20 cellular contexts compared by ENCODE assay signal in genomic region chr3:60746043-60746638, GRCh38.
DNase-seq lines count a peak whose midpoint lies in the region; ATAC-seq and TF ChIP-seq lines count a peak whose summit lies in the region.
"Had no signal": no experiment of that assay in that cellular context is flagged by ENCODE, and none has a peak within 500 bp of the region (broad histone marks: within the 10 kb centered on the region; RNA-seq: fewer than 3 reads in every experiment).

No MANE protein-coding gene starts in this region.

- WGBS in trophoblast cell (ENCODE audit: extremely low coverage, insufficient coverage, insufficient read length) = no CpG with 5 or more reads among the region's 8 CpGs

- TF ChIP-seq CTCF in fibroblast of villous mesenchyme (IDR thresholded peaks at IDR 0.05; ENCODE audit: insufficient read depth, low read depth, low read length) (no peak), chondrocyte (IDR thresholded peaks at IDR 0.05) (no peak)

- peak overlapping the region; percentile 66 for H2BK120ac ChIP-seq in trophoblast cell (ENCODE audit: insufficient read depth, low read length, poor library complexity)

- peak overlapping the region; percentile 43 for H3K27ac ChIP-seq in trophoblast cell (ENCODE audit: low read depth, low read length)
- H3K27ac ChIP-seq: C4-2B, RWPE1 had no signal

- no peak overlapping the region for H4K12ac ChIP-seq in trophoblast cell (ENCODE audit: low read depth, low read length)

- H3K4me1 ChIP-seq in trophoblast cell (ENCODE audit: control insufficient read depth in 1 of 2, insufficient read depth in 2 of 2, low read length in 2 of 2) = peaks cover 9 to 11% of the 10 kb centered on the region in 2 experiments

- H2AFZ ChIP-seq in trophoblast cell (ENCODE audit: insufficient read depth, low read length, poor library complexity) = no peak overlapping the region

- H3K18ac ChIP-seq in trophoblast cell (ENCODE audit: low read length) = no peak overlapping the region

- H4K8ac ChIP-seq in trophoblast cell (ENCODE audit: low read depth, low read length) = no peak overlapping the region

- H3K9me3 ChIP-seq in trophoblast cell (ENCODE audit: insufficient read depth, low read depth, low read length) = peaks cover 3% of the 10 kb centered on the region
- H3K9me3 ChIP-seq: MG63 had no signal

- no peak overlapping the region for H3K9ac ChIP-seq in trophoblast cell (ENCODE audit: low read length)

- peak overlapping the region; percentile 39 for H2AK5ac ChIP-seq in trophoblast cell (ENCODE audit: low read length)

- peaks cover 2% of the 10 kb centered on the region in 2 experiments for H3K36me3 ChIP-seq in trophoblast cell (ENCODE audit: control insufficient read depth in 1 of 2, insufficient read depth in 2 of 2, low read length in 2 of 2)
- H3K36me3 ChIP-seq: MG63 had no signal

- H3K36me3 Mint-ChIP-seq in activated CD4-positive, alpha-beta T cell treated with anti-CD3 and anti-CD28 coated beads, Interleukin-2, amount 10 ng/mL, durations not matched to agents 7 days and 5 days (ENCODE audit: low read depth) = no peaks in the 10 kb centered on the region
- peaks cover 5% of the 10 kb centered on the region for H3K36me3 Mint-ChIP-seq in chondrocyte (ENCODE audit: low read depth)

- H3K4me3 Mint-ChIP-seq in activated CD4-positive, alpha-beta T cell treated with anti-CD3 and anti-CD28 coated beads, Interleukin-2, amount 10 ng/mL, durations not matched to agents 7 days and 5 days = no peak overlapping the region
- H3K4me3 Mint-ChIP-seq in chondrocyte (ENCODE audit: unreplicated experiment) = no peak overlapping the region
- H3K4me3 Mint-ChIP-seq: H9; T-helper 1 cell treated with Interleukin-12 subunit alpha and Interleukin-12 subunit beta and Interleukin-4 antibody, amounts not matched to agents 30 μg/mL and 1 μg/mL, for 36 hours had no signal

- H3K79me1 ChIP-seq in trophoblast cell (ENCODE audit: low read length) = peaks cover 7% of the 10 kb centered on the region

- CTCF ChIA-PET in HEK293T (lab: Yijun Ruan, JAX) = interaction anchor here (3.2 kb wide), 1 partner anchor 9 kb away, joined by 9 read pairs; no protein-coding TSS in a partner anchor
- CTCF ChIA-PET in activated CD4-positive, alpha-beta T cell treated with anti-CD3 and anti-CD28 coated beads, Interleukin-2, amount 10 ng/mL, durations not matched to agents 7 days and 5 days (lab: Charles Lee) = interaction anchor here (0.9 kb wide), 1 partner anchor 30 kb away, joined by 3 read pairs; no protein-coding TSS in a partner anchor

- H3K4me1 Mint-ChIP-seq in activated CD4-positive, alpha-beta T cell treated with anti-CD3 and anti-CD28 coated beads, Interleukin-2, amount 10 ng/mL, durations not matched to agents 7 days and 5 days = no peaks in the 10 kb centered on the region
- H3K4me1 Mint-ChIP-seq in chondrocyte (ENCODE audit: low read depth) = peaks cover 31% of the 10 kb centered on the region

- H3K4me3 ChIP-seq in fibroblast of villous mesenchyme (ENCODE audit: low read depth, low read length) (no peak overlapping the region), trophoblast cell (ENCODE audit: low read depth, low read length) (no peak overlapping the region)
- H3K4me3 ChIP-seq: MG63 had no signal

- H3K27ac Mint-ChIP-seq in activated CD4-positive, alpha-beta T cell treated with anti-CD3 and anti-CD28 coated beads, Interleukin-2, amount 10 ng/mL, durations not matched to agents 7 days and 5 days = no peak overlapping the region
- H3K27ac Mint-ChIP-seq in chondrocyte (ENCODE audit: unreplicated experiment) = no peak overlapping the region
- H3K27ac Mint-ChIP-seq: T-helper 1 cell treated with Interleukin-12 subunit alpha and Interleukin-12 subunit beta and Interleukin-4 antibody, amounts not matched to agents 30 μg/mL and 1 μg/mL, for 36 hours had no signal

- peaks cover 2% of the 10 kb centered on the region for H3K79me2 ChIP-seq in trophoblast cell (ENCODE audit: control insufficient read depth, insufficient read depth, low read length, poor library complexity)

- no peak overlapping the region for H3K23ac ChIP-seq in trophoblast cell (ENCODE audit: low read length)

- POLR2A ChIA-PET in HEK293T (lab: Yijun Ruan, JAX) = no interaction called here
- POLR2A ChIA-PET in activated CD4-positive, alpha-beta T cell treated with anti-CD3 and anti-CD28 coated beads, Interleukin-2, amount 10 ng/mL, durations not matched to agents 7 days and 5 days (lab: Charles Lee) = no interaction called here

- no peaks in the 10 kb centered on the region for H3K27me3 ChIP-seq in trophoblast cell (ENCODE audit: insufficient read depth, low read length)
- H3K27me3 ChIP-seq: MG63 had no signal

- no peak overlapping the region for H3K4me2 ChIP-seq in trophoblast cell (ENCODE audit: low read length)

- no peak overlapping the region for H3K4ac ChIP-seq in trophoblast cell (ENCODE audit: low read depth, low read length)

- H2BK12ac ChIP-seq in trophoblast cell (ENCODE audit: low read length) = peak overlapping the region; percentile 42

- H3K27me3 Mint-ChIP-seq in activated CD4-positive, alpha-beta T cell treated with anti-CD3 and anti-CD28 coated beads, Interleukin-2, amount 10 ng/mL, durations not matched to agents 7 days and 5 days = no peaks in the 10 kb centered on the region
- no peaks in the 10 kb centered on the region for H3K27me3 Mint-ChIP-seq in chondrocyte (ENCODE audit: low read depth)

- no peak for DNase-seq in HEK293T (ENCODE audit: extremely low spot score)
- peak; percentile 68 for DNase-seq in SW480 (ENCODE audit: low spot score)
- peak; percentile 48 for DNase-seq in fibroblast of villous mesenchyme (ENCODE audit: low read depth)
- peak in 1 of 2 donors; percentile 48 for DNase-seq in trophoblast cell
- DNase-seq in activated CD4-positive, alpha-beta T cell treated with anti-CD3 and anti-CD28 coated beads, Interleukin-2, amount 10 ng/mL, durations not matched to agents 7 days and 5 days = no peak
- DNase-seq in chondrocyte (ENCODE audit: low spot score) = no peak
- DNase-seq: DMS79 treated with DMSO at 0.1 percent for 48 hours, H9, MG63, NCI-H1092 treated with DMSO at 0.1 percent for 48 hours, NCI-H2081 treated with DMSO at 0.1 percent for 48 hours, NCI-H524, NCI-H82, PC-3, SIG-M5 had no signal

- peak overlapping the region; percentile 9 for H2BK5ac ChIP-seq in trophoblast cell (ENCODE audit: low read depth, low read length, poor library complexity)

- no peak overlapping the region for H4K91ac ChIP-seq in trophoblast cell (ENCODE audit: low read depth, low read length)

- H3K9me3 Mint-ChIP-seq in activated CD4-positive, alpha-beta T cell treated with anti-CD3 and anti-CD28 coated beads, Interleukin-2, amount 10 ng/mL, durations not matched to agents 7 days and 5 days = peaks cover 15% of the 10 kb centered on the region
- H3K9me3 Mint-ChIP-seq in chondrocyte (ENCODE audit: low read depth) = peaks cover 17% of the 10 kb centered on the region

- peak overlapping the region; percentile 66 for H3K14ac ChIP-seq in trophoblast cell (ENCODE audit: low read length)

- ATAC-seq in HG03139 (IDR thresholded peaks at IDR 0.05; ENCODE audit: unreplicated experiment) = no peak
- no peak for ATAC-seq in HG02981 (IDR thresholded peaks at IDR 0.05; ENCODE audit: unreplicated experiment)
- ATAC-seq: PC-3 had no signal

TF ChIP-seq in HEK293T, 16 proteins besides CTCF, POLR2A, EP300 and RAD21:
- no peak for TF ChIP-seq ZNF384 (IDR thresholded peaks at IDR 0.05)
- peak; percentile 34; the same call in 1 of the 2 replicates for TF ChIP-seq PKNOX1 (IDR thresholded peaks at IDR 0.05)
- no peak for TF ChIP-seq SUZ12 (IDR thresholded peaks at IDR 0.05)
TF ChIP-seq in HEK293T: peak in this region for 1.

Comparison
In these comparisons a context has a peak if more than half of its experiments do, and no peak if none do; other contexts are left out.
1. DNase-seq: peak in SW480 (single experiment) and fibroblast of villous mesenchyme (single experiment); none in HEK293T (single experiment), activated CD4-positive, alpha-beta T cell treated with anti-CD3 and anti-CD28 coated beads, Interleukin-2, amount 10 ng/mL, durations not matched to agents 7 days and 5 days (single experiment) and chondrocyte (single experiment).